ENCODE assay signal across 12 cellular contexts in the genomic region with DNA sequence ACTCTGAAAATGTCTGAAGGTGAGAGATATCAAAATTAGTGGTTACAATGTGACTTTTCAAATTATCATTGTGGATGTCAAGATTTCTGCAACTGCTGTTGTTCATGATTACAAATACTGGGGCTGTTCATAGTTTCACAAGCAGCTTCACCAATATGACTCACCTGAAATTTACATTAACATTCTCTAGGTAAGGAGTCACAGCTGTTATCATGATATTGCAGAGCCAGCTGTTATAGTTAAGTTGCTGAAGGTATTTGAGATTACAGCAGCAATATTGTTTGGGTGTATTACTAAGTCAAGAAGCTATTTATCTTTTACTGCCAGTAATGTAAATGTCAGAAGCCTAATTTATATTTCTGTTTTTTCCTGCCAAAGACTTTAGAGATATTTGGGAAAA.
A peak's percentile ranks its signal among the peaks of the same experiment; 100 is the strongest.
DNase-seq lines count a peak whose midpoint lies in the region; ATAC-seq and TF ChIP-seq lines count a peak whose summit lies in the region.
"Had no signal": no experiment of that assay in that cellular context is flagged by ENCODE, and none has a peak within 500 bp of the region (broad histone marks: within the 10 kb centered on the region; RNA-seq: fewer than 3 reads in every experiment).

No MANE protein-coding gene starts in this region.

- H3K4me3 ChIP-seq in astrocyte of the cerebellum (ENCODE audit: low read depth, low read length), result no peak overlapping the region
- H3K4me3 ChIP-seq in trophoblast cell (ENCODE audit: low read depth, low read length), result no peak overlapping the region
- H3K4me3 ChIP-seq in gastrocnemius medialis, result no peak overlapping the region
- H3K4me3 ChIP-seq in right lobe of liver, result no peak overlapping the region

- H3K9ac ChIP-seq in trophoblast cell (ENCODE audit: low read length), result no peak overlapping the region

- H3K4me1 Mint-ChIP-seq in activated CD8-positive, alpha-beta memory T cell treated with anti-CD3 and anti-CD28 coated beads, Interleukin-2, amount 10 ng/mL, durations not matched to agents 7 days and 5 days, result no peaks in the 10 kb centered on the region

- H3K14ac ChIP-seq in trophoblast cell (ENCODE audit: low read length), result no peak overlapping the region

- no peak overlapping the region for H2BK5ac ChIP-seq in trophoblast cell (ENCODE audit: low read depth, low read length, poor library complexity)

- H3K79me2 ChIP-seq in trophoblast cell (ENCODE audit: control insufficient read depth, insufficient read depth, low read length, poor library complexity), result no peaks in the 10 kb centered on the region

- no peak overlapping the region for H4K8ac ChIP-seq in trophoblast cell (ENCODE audit: low read depth, low read length)

- no peak overlapping the region for H3K23ac ChIP-seq in trophoblast cell (ENCODE audit: low read length)

- in situ Hi-C loops in astrocyte of the cerebellum (cut with HindIII; ENCODE audit: low sequenced_read_pairs), result no loop called here
- in situ Hi-C loops in gastrocnemius medialis (cut with MboI; ENCODE audit: low sequenced_read_pairs in 4 of 4), result no loop called here

- TF ChIP-seq POLR2A in gastrocnemius medialis (IDR thresholded peaks at IDR 0.05) (no peak), right lobe of liver (IDR thresholded peaks at IDR 0.05) (no peak)

- H3K9me3 ChIP-seq in trophoblast cell (ENCODE audit: insufficient read depth, low read depth, low read length), result no peaks in the 10 kb centered on the region
- H3K9me3 ChIP-seq in gastrocnemius medialis, result no peaks in the 10 kb centered on the region
- no peaks in the 10 kb centered on the region for H3K9me3 ChIP-seq in right lobe of liver

- no peaks in the 10 kb centered on the region for H3K27me3 Mint-ChIP-seq in activated CD8-positive, alpha-beta memory T cell treated with anti-CD3 and anti-CD28 coated beads, Interleukin-2, amount 10 ng/mL, durations not matched to agents 7 days and 5 days
- H3K27me3 Mint-ChIP-seq: natural killer cell treated with Interleukin-12 subunit alpha and Interleukin-12 subunit beta and Interleukin-15 and Interleukin-18, amount 100 ng/mL, for 72 hours had no signal

- intact Hi-C loops in gastrocnemius medialis (cut with DNase I; ENCODE audit: low total_unique reads) (no loop called here), right lobe of liver (cut with DNase I) (no loop called here)

- no peaks in the 10 kb centered on the region for H3K79me1 ChIP-seq in trophoblast cell (ENCODE audit: low read length)

- H3K27ac ChIP-seq in trophoblast cell (ENCODE audit: low read depth, low read length) (no peak overlapping the region), gastrocnemius medialis (no peak overlapping the region), right lobe of liver (no peak overlapping the region)

- ATAC-seq in GM18907 (IDR thresholded peaks at IDR 0.05; ENCODE audit: unreplicated experiment) (peak; percentile 64), HG03520 (IDR thresholded peaks at IDR 0.05; ENCODE audit: unreplicated experiment) (peak; percentile 75), gastrocnemius medialis (no peak), right lobe of liver (no peak), GM21576 (IDR thresholded peaks at IDR 0.05; ENCODE audit: unreplicated experiment) (no peak)
- ATAC-seq in activated CD8-positive, alpha-beta memory T cell treated with anti-CD3 and anti-CD28 coated beads, Interleukin-2, amount 10 ng/mL, durations not matched to agents 7 days and 5 days, result no peak
- ATAC-seq: natural killer cell treated with Interleukin-12 subunit alpha and Interleukin-12 subunit beta and Interleukin-15 and Interleukin-18, amount 100 ng/mL, for 72 hours; Right ventricle myocardium inferior had no signal

- H2BK12ac ChIP-seq in trophoblast cell (ENCODE audit: low read length), result no peak overlapping the region

- DNase-seq in astrocyte of the cerebellum (ENCODE audit: low read depth), result peak; percentile 0
- DNase-seq in trophoblast cell, result peak; percentile 57 to 87
- DNase-seq in gastrocnemius medialis, result no peak
- no peak for DNase-seq in right lobe of liver
- DNase-seq in activated CD8-positive, alpha-beta memory T cell treated with anti-CD3 and anti-CD28 coated beads, Interleukin-2, amount 10 ng/mL, durations not matched to agents 7 days and 5 days, result no peak
- DNase-seq: activated effector memory CD4-positive, alpha-beta T cell treated with Interleukin-2 at 50 U/mL for 16 hours; stimulated activated CD4-positive, alpha-beta T cell treated with anti-CD3 and anti-CD28 coated beads, Interleukin-12 subunit alpha, Interleukin-12 subunit beta, amount 100 ng/mL, for 4 hours had no signal

- H3K27me3 ChIP-seq in trophoblast cell (ENCODE audit: insufficient read depth, low read length), result no peaks in the 10 kb centered on the region
- H3K27me3 ChIP-seq in gastrocnemius medialis, result no peaks in the 10 kb centered on the region
- H3K27me3 ChIP-seq in right lobe of liver, result no peaks in the 10 kb centered on the region

- H3K4ac ChIP-seq in trophoblast cell (ENCODE audit: low read depth, low read length), result no peak overlapping the region

- H4K12ac ChIP-seq in trophoblast cell (ENCODE audit: low read depth, low read length), result no peak overlapping the region

- H3K27ac Mint-ChIP-seq in activated CD8-positive, alpha-beta memory T cell treated with anti-CD3 and anti-CD28 coated beads, Interleukin-2, amount 10 ng/mL, durations not matched to agents 7 days and 5 days, result no peak overlapping the region
- H3K27ac Mint-ChIP-seq: natural killer cell treated with Interleukin-12 subunit alpha and Interleukin-12 subunit beta and Interleukin-15 and Interleukin-18, amount 100 ng/mL, for 72 hours had no signal

- no peak overlapping the region for H2AFZ ChIP-seq in trophoblast cell (ENCODE audit: insufficient read depth, low read length, poor library complexity)

- no peak overlapping the region for H4K91ac ChIP-seq in trophoblast cell (ENCODE audit: low read depth, low read length)

- H3K4me1 ChIP-seq in trophoblast cell (ENCODE audit: control insufficient read depth in 1 of 2, insufficient read depth in 2 of 2, low read length in 2 of 2) (no peaks in the 10 kb centered on the region), gastrocnemius medialis (no peaks in the 10 kb centered on the region), right lobe of liver (no peaks in the 10 kb centered on the region)

- no peaks in the 10 kb centered on the region for H3K36me3 Mint-ChIP-seq in activated CD8-positive, alpha-beta memory T cell treated with anti-CD3 and anti-CD28 coated beads, Interleukin-2, amount 10 ng/mL, durations not matched to agents 7 days and 5 days
- H3K36me3 Mint-ChIP-seq: natural killer cell treated with Interleukin-12 subunit alpha and Interleukin-12 subunit beta and Interleukin-15 and Interleukin-18, amount 100 ng/mL, for 72 hours had no signal

- CTCF ChIA-PET in activated CD8-positive, alpha-beta memory T cell treated with anti-CD3 and anti-CD28 coated beads, Interleukin-2, amount 10 ng/mL, durations not matched to agents 7 days and 5 days (lab: Charles Lee), result no interaction called here

- H3K4me3 Mint-ChIP-seq in activated CD8-positive, alpha-beta memory T cell treated with anti-CD3 and anti-CD28 coated beads, Interleukin-2, amount 10 ng/mL, durations not matched to agents 7 days and 5 days, result no peak overlapping the region
- H3K4me3 Mint-ChIP-seq: natural killer cell treated with Interleukin-12 subunit alpha and Interleukin-12 subunit beta and Interleukin-15 and Interleukin-18, amount 100 ng/mL, for 72 hours had no signal

- no peak overlapping the region for H3K4me2 ChIP-seq in trophoblast cell (ENCODE audit: low read length)

- H3K36me3 ChIP-seq in trophoblast cell (ENCODE audit: control insufficient read depth in 1 of 2, insufficient read depth in 2 of 2, low read length in 2 of 2) (no peaks in the 10 kb centered on the region), gastrocnemius medialis (no peaks in the 10 kb centered on the region), right lobe of liver (no peaks in the 10 kb centered on the region)

- TF ChIP-seq CTCF in astrocyte of the cerebellum (IDR thresholded peaks at IDR 0.05; ENCODE audit: low read depth, low read length, missing control alignments) (no peak), gastrocnemius medialis (IDR thresholded peaks at IDR 0.05 in 4 of 5, conservative IDR thresholded peaks at IDR 0.05 in 1 of 5) (no peak), right lobe of liver (IDR thresholded peaks at IDR 0.05) (no peak)

- no peaks in the 10 kb centered on the region for H3K9me3 Mint-ChIP-seq in activated CD8-positive, alpha-beta memory T cell treated with anti-CD3 and anti-CD28 coated beads, Interleukin-2, amount 10 ng/mL, durations not matched to agents 7 days and 5 days (ENCODE audit: low read depth)

- no peak overlapping the region for H2AK5ac ChIP-seq in trophoblast cell (ENCODE audit: low read length)

- no peak overlapping the region for H2BK120ac ChIP-seq in trophoblast cell (ENCODE audit: insufficient read depth, low read length, poor library complexity)

- no peak overlapping the region for H3K18ac ChIP-seq in trophoblast cell (ENCODE audit: low read length)

Comparison
In these comparisons a context has a peak if more than half of its experiments do, and no peak if none do; other contexts are left out.
1. ATAC-seq: peak in GM18907 (single experiment) and HG03520 (single experiment); none in gastrocnemius medialis (0 of 2), right lobe of liver (0 of 4), activated CD8-positive, alpha-beta memory T cell treated with anti-CD3 and anti-CD28 coated beads, Interleukin-2, amount 10 ng/mL, durations not matched to agents 7 days and 5 days (single experiment) and GM21576 (single experiment).
2. DNase-seq: peak in astrocyte of the cerebellum (single experiment) and trophoblast cell (2 of 2); none in gastrocnemius medialis (0 of 2), right lobe of liver (0 of 3) and activated CD8-positive, alpha-beta memory T cell treated with anti-CD3 and anti-CD28 coated beads, Interleukin-2, amount 10 ng/mL, durations not matched to agents 7 days and 5 days (single experiment).